In genomic region chr7:151590071-151590800, GRCh38 we compare ENCODE assay signal across 1 cellular context.
TF ChIP-seq lines count a peak whose summit lies in the region.

No MANE protein-coding gene starts in this region.

TF ChIP-seq in WTC11, 78 proteins besides CTCF, POLR2A, EP300 and RAD21 (continued from another document):
- TF ChIP-seq ZNF281 (CRISPR knock-in tag; IDR thresholded peaks at IDR 0.05) (no peak), FOXJ3 (CRISPR knock-in tag; IDR thresholded peaks at IDR 0.05; ENCODE audit: borderline replicate concordance) (no peak), ZNF263 (CRISPR knock-in tag; IDR thresholded peaks at IDR 0.05; ENCODE audit: low read depth) (no peak), CDX4 (CRISPR knock-in tag; IDR thresholded peaks at IDR 0.05; ENCODE audit: borderline replicate concordance) (no peak), JAZF1 (CRISPR knock-in tag; IDR thresholded peaks at IDR 0.05) (no peak), SMAD4 (CRISPR knock-in tag; IDR thresholded peaks at IDR 0.05) (no peak), ZNF396 (CRISPR knock-in tag; IDR thresholded peaks at IDR 0.05; ENCODE audit: borderline replicate concordance) (no peak)
